1 cellular context compared by ENCODE assay signal in the genomic region with DNA sequence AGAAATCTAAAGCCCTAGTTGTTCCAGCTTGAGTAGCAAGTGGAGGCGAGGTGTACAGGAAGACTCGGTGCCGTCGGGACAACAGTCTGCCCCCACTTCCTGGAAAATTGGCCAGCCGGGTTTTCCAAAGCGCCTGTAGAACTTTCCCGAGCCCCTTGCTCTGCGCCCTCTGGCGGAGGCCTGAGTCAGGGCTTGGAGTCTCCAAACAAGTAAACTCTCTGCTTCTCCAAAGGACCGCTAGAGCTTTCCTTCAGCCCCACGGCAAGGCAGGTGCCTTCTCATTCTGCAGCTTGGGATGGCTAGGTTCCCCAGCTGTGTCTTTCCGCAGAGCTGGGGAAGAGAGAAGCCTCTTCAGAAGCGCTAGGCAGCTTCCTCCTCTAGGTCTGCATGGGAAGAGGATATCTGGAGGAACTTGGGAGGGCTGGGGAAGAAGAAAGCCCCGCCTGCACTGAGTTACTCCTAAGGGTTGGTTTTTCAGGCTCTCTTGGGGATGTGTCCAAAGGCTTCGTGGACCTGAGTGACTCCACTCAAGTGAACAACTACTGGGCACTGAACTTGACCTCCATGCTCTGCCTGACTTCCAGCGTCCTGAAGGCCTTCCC.
A peak's percentile ranks its signal among the peaks of the same experiment; 100 is the strongest.
TF ChIP-seq lines count a peak whose summit lies in the region.

No MANE protein-coding gene starts in this region.

TF ChIP-seq in K562, 482 proteins besides CTCF, POLR2A, EP300 and RAD21 (continued from another document and continues in another):
- TF ChIP-seq, protein P1, sequence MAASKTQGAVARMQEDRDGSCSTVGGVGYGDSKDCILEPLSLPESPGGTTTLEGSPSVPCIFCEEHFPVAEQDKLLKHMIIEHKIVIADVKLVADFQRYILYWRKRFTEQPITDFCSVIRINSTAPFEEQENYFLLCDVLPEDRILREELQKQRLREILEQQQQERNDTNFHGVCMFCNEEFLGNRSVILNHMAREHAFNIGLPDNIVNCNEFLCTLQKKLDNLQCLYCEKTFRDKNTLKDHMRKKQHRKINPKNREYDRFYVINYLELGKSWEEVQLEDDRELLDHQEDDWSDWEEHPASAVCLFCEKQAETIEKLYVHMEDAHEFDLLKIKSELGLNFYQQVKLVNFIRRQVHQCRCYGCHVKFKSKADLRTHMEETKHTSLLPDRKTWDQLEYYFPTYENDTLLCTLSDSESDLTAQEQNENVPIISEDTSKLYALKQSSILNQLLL (CRISPR knock-in tag; IDR thresholded peaks at IDR 0.05; ENCODE audit: borderline replicate concordance): no peak
- no peak for TF ChIP-seq SLC30A9 (CRISPR knock-in tag; IDR thresholded peaks at IDR 0.05)
- peak in 1 of 2 experiments; percentile 61; a peak in 1 of 4 replicates for TF ChIP-seq RCOR1 (IDR thresholded peaks at IDR 0.05; ENCODE audit: borderline replicate concordance in 1 of 2, low read depth in 2 of 2, low read length in 2 of 2)
- TF ChIP-seq, protein P2, sequence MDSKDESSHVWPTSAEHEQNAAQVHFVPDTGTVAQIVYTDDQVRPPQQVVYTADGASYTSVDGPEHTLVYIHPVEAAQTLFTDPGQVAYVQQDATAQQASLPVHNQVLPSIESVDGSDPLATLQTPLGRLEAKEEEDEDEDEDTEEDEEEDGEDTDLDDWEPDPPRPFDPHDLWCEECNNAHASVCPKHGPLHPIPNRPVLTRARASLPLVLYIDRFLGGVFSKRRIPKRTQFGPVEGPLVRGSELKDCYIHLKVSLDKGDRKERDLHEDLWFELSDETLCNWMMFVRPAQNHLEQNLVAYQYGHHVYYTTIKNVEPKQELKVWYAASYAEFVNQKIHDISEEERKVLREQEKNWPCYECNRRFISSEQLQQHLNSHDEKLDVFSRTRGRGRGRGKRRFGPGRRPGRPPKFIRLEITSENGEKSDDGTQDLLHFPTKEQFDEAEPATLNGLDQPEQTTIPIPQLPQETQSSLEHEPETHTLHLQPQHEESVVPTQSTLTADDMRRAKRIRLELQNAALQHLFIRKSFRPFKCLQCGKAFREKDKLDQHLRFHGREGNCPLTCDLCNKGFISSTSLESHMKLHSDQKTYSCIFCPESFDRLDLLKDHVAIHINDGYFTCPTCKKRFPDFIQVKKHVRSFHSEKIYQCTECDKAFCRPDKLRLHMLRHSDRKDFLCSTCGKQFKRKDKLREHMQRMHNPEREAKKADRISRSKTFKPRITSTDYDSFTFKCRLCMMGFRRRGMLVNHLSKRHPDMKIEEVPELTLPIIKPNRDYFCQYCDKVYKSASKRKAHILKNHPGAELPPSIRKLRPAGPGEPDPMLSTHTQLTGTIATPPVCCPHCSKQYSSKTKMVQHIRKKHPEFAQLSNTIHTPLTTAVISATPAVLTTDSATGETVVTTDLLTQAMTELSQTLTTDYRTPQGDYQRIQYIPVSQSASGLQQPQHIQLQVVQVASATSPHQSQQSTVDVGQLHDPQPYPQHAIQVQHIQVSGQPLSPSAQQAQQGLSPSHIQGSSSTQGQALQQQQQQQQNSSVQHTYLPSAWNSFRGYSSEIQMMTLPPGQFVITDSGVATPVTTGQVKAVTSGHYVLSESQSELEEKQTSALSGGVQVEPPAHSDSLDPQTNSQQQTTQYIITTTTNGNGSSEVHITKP (IDR thresholded peaks at IDR 0.05; ENCODE audit: partially characterized antibody): peak; percentile 12
- TF ChIP-seq TEAD2 (tag; IDR thresholded peaks at IDR 0.05): no peak
- no peak for TF ChIP-seq MTA2 (IDR thresholded peaks at IDR 0.05; ENCODE audit: low read depth)
- TF ChIP-seq BRCA1 (IDR thresholded peaks at IDR 0.05): no peak
- TF ChIP-seq BRCA1 (CRISPR knock-in tag; IDR thresholded peaks at IDR 0.05): no peak
- TF ChIP-seq RAD51 (IDR thresholded peaks at IDR 0.05; ENCODE audit: borderline replicate concordance, low read depth): no peak
- TF ChIP-seq, protein P3, sequence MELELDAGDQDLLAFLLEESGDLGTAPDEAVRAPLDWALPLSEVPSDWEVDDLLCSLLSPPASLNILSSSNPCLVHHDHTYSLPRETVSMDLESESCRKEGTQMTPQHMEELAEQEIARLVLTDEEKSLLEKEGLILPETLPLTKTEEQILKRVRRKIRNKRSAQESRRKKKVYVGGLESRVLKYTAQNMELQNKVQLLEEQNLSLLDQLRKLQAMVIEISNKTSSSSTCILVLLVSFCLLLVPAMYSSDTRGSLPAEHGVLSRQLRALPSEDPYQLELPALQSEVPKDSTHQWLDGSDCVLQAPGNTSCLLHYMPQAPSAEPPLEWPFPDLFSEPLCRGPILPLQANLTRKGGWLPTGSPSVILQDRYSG (tag; conservative IDR thresholded peaks at IDR 0.05; ENCODE audit: low read depth): no peak
- TF ChIP-seq ARID1B (IDR thresholded peaks at IDR 0.05): peak; percentile 24; the same call in 1 of the 2 replicates
- TF ChIP-seq CBFA2T2 (conservative IDR thresholded peaks at IDR 0.05): no peak
- TF ChIP-seq SOX6 (IDR thresholded peaks at IDR 0.05): 0 out of 2 replicates have a peak, but pooled peaks have one; percentile 15
- TF ChIP-seq ZSCAN29 (IDR thresholded peaks at IDR 0.05): no peak
- TF ChIP-seq MAFG (tag; conservative IDR thresholded peaks at IDR 0.05): no peak
- TF ChIP-seq, protein P4, sequence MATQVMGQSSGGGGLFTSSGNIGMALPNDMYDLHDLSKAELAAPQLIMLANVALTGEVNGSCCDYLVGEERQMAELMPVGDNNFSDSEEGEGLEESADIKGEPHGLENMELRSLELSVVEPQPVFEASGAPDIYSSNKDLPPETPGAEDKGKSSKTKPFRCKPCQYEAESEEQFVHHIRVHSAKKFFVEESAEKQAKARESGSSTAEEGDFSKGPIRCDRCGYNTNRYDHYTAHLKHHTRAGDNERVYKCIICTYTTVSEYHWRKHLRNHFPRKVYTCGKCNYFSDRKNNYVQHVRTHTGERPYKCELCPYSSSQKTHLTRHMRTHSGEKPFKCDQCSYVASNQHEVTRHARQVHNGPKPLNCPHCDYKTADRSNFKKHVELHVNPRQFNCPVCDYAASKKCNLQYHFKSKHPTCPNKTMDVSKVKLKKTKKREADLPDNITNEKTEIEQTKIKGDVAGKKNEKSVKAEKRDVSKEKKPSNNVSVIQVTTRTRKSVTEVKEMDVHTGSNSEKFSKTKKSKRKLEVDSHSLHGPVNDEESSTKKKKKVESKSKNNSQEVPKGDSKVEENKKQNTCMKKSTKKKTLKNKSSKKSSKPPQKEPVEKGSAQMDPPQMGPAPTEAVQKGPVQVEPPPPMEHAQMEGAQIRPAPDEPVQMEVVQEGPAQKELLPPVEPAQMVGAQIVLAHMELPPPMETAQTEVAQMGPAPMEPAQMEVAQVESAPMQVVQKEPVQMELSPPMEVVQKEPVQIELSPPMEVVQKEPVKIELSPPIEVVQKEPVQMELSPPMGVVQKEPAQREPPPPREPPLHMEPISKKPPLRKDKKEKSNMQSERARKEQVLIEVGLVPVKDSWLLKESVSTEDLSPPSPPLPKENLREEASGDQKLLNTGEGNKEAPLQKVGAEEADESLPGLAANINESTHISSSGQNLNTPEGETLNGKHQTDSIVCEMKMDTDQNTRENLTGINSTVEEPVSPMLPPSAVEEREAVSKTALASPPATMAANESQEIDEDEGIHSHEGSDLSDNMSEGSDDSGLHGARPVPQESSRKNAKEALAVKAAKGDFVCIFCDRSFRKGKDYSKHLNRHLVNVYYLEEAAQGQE (CRISPR knock-in tag; IDR thresholded peaks at IDR 0.05; ENCODE audit: low read depth): 0 out of 2 replicates have a peak, but pooled peaks have one; percentile 0
- no peak for TF ChIP-seq PRPF4 (IDR thresholded peaks at IDR 0.05; ENCODE audit: insufficient read depth, low read depth, low read length, poor library complexity, severe bottlenecking)
- no peak for TF ChIP-seq CEBPB (tag; IDR thresholded peaks at IDR 0.05)
- peak; percentile 45; the same call in 1 of the 2 replicates for TF ChIP-seq NFIC (IDR thresholded peaks at IDR 0.05)
- TF ChIP-seq SIN3B (IDR thresholded peaks at IDR 0.05; ENCODE audit: low read depth): no peak
- TF ChIP-seq MYC (IDR thresholded peaks at IDR 0.05; ENCODE audit: low read depth, low read length): 0 out of 2 replicates have a peak, but pooled peaks have one; percentile 4
- TF ChIP-seq MYC (CRISPR knock-in tag; IDR thresholded peaks at IDR 0.05; ENCODE audit: borderline replicate concordance, low read depth): no peak
- no peak for TF ChIP-seq SIX5 (IDR thresholded peaks at IDR 0.05; ENCODE audit: borderline replicate concordance in 1 of 2, insufficient read depth in 1 of 2, low read depth in 1 of 2, low read length in 2 of 2)
- no peak for TF ChIP-seq ZNF717 (CRISPR knock-in tag; IDR thresholded peaks at IDR 0.05)
- TF ChIP-seq, protein P5, sequence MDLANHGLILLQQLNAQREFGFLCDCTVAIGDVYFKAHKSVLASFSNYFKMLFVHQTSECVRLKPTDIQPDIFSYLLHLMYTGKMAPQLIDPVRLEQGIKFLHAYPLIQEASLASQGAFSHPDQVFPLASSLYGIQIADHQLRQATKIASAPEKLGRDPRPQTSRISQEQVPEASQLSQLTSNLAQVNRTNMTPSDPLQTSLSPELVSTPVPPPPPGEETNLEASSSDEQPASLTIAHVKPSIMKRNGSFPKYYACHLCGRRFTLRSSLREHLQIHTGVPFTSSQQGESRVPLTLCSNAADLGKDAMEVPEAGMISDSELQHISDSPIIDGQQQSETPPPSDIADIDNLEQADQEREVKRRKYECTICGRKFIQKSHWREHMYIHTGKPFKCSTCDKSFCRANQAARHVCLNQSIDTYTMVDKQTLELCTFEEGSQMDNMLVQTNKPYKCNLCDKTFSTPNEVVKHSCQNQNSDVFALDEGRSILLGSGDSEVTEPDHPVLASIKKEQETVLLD (IDR thresholded peaks at IDR 0.05): no peak
- 0 out of 2 replicates have a peak, but pooled peaks have one; percentile 45 for TF ChIP-seq PHF21A (IDR thresholded peaks at IDR 0.05; ENCODE audit: borderline replicate concordance, low read depth)
- no peak for TF ChIP-seq GTF2E2 (tag; IDR thresholded peaks at IDR 0.05)
- 0 out of 2 replicates have a peak, but pooled peaks have one; percentile 41 for TF ChIP-seq KLF16 (IDR thresholded peaks at IDR 0.05)
- TF ChIP-seq HDAC3 (IDR thresholded peaks at IDR 0.05; ENCODE audit: borderline replicate concordance, partially characterized antibody): peak; percentile 21
- TF ChIP-seq ZNF165 (CRISPR knock-in tag; IDR thresholded peaks at IDR 0.05; ENCODE audit: borderline replicate concordance): no peak
- TF ChIP-seq RNF2 (IDR thresholded peaks at IDR 0.05): no peak
- TF ChIP-seq, protein P6, sequence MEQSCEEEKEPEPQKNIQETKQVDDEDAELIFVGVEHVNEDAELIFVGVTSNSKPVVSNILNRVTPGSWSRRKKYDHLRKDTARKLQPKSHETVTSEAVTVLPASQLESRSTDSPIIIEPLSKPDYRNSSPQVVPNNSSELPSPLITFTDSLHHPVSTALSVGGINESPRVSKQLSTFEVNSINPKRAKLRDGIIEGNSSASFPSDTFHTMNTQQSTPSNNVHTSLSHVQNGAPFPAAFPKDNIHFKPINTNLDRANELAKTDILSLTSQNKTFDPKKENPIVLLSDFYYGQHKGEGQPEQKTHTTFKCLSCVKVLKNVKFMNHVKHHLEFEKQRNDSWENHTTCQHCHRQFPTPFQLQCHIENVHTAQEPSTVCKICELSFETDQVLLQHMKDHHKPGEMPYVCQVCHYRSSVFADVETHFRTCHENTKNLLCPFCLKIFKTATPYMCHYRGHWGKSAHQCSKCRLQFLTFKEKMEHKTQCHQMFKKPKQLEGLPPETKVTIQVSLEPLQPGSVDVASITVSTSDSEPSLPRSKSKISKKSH (CRISPR knock-in tag; IDR thresholded peaks at IDR 0.05): no peak
- no peak for TF ChIP-seq ZKSCAN8 (CRISPR knock-in tag; IDR thresholded peaks at IDR 0.05)
